ENCODE assay signal across 10 cellular contexts in genomic region chr1:66396212-66396890, GRCh38.
DNase-seq lines count a peak whose midpoint lies in the region; ATAC-seq and TF ChIP-seq lines count a peak whose summit lies in the region.
"Had no signal": no experiment of that assay in that cellular context is flagged by ENCODE, and none has a peak within 500 bp of the region (broad histone marks: within the 10 kb centered on the region; RNA-seq: fewer than 3 reads in every experiment).

No MANE protein-coding gene starts in this region.

- WGBS in upper lobe of left lung, 2 donors, result 76 to 80% methylated on average over 7 of the region's 7 CpGs
- 74 to 84% (median 81%) methylated on average over 7 of the region's 7 CpGs for WGBS in stomach, 5 donors

- H3K4me2 ChIP-seq in OCI-LY3 (ENCODE audit: low read length), result peak overlapping the region; percentile 86

- H3K4me3 ChIP-seq in left ventricle myocardium inferior, result no peak overlapping the region
- H3K4me3 ChIP-seq in OCI-LY3 (ENCODE audit: low read length), result peak overlapping the region; percentile 60
- no peak overlapping the region for H3K4me3 ChIP-seq in upper lobe of left lung
- no peak overlapping the region for H3K4me3 ChIP-seq in coronary artery
- no peak overlapping the region for H3K4me3 ChIP-seq in stomach

- TF ChIP-seq POLR2A in upper lobe of left lung (IDR thresholded peaks at IDR 0.05), result peak in 1 of 4 donors; percentile 19
- no peak for TF ChIP-seq POLR2A in stomach (IDR thresholded peaks at IDR 0.05)

- TF ChIP-seq CTCF in left ventricle myocardium inferior (IDR thresholded peaks at IDR 0.05; ENCODE audit: borderline replicate concordance) (no peak), OCI-LY3 (IDR thresholded peaks at IDR 0.05; ENCODE audit: low read depth, low read length) (no peak), upper lobe of left lung (IDR thresholded peaks at IDR 0.05) (no peak), coronary artery (IDR thresholded peaks at IDR 0.05) (no peak), stomach (IDR thresholded peaks at IDR 0.05) (no peak)

- H3K27me3 ChIP-seq in left ventricle myocardium inferior (ENCODE audit: low read depth) (no peaks in the 10 kb centered on the region), OCI-LY3 (ENCODE audit: low read depth, low read length) (no peaks in the 10 kb centered on the region), upper lobe of left lung (no peaks in the 10 kb centered on the region), stomach (no peaks in the 10 kb centered on the region)

- H4K20me1 ChIP-seq in OCI-LY3 (ENCODE audit: insufficient read depth, low read length), result no peaks in the 10 kb centered on the region

- intact Hi-C loops in left cardiac atrium (cut with DNase I), result no loop called here
- intact Hi-C loops in left ventricle myocardium inferior (cut with micrococcal nuclease), result no loop called here
- intact Hi-C loops in stomach (cut with DNase I; ENCODE audit: low total_unique reads), result no loop called here

- H3K27ac ChIP-seq in left ventricle myocardium inferior (replicated peaks) (no peak overlapping the region), OCI-LY3 (ENCODE audit: low read length) (peak overlapping the region; percentile 98), upper lobe of left lung (peak overlapping the region in 3 of 4 donors; percentile 14 to 56 (median 37)), coronary artery (no peak overlapping the region), stomach (peak overlapping the region in 2 of 5 donors; percentile 20 to 58)
- H3K27ac ChIP-seq: C4-2B had no signal

- H3K4me1 ChIP-seq in left ventricle myocardium inferior, result peaks cover 2% of the 10 kb centered on the region
- H3K4me1 ChIP-seq in OCI-LY3 (ENCODE audit: low read length), result peaks cover 81% of the 10 kb centered on the region
- H3K4me1 ChIP-seq in upper lobe of left lung, result peaks cover 3 to 8% (median 4%) of the 10 kb centered on the region in 4 donors
- peaks cover 0 to 20% (median 5%) of the 10 kb centered on the region in 4 donors for H3K4me1 ChIP-seq in stomach

- H2AFZ ChIP-seq in OCI-LY3 (ENCODE audit: low read depth, low read length), result no peak overlapping the region

- H3K79me2 ChIP-seq in OCI-LY3 (ENCODE audit: low read length), result no peaks in the 10 kb centered on the region

- peak overlapping the region; percentile 68 for H3K9ac ChIP-seq in OCI-LY3 (ENCODE audit: low read length)

- H3K9me3 ChIP-seq in left ventricle myocardium inferior (replicated peaks), result no peaks in the 10 kb centered on the region
- H3K9me3 ChIP-seq in OCI-LY3 (ENCODE audit: insufficient read depth, low read length), result no peaks in the 10 kb centered on the region
- H3K9me3 ChIP-seq in upper lobe of left lung, result no peaks in the 10 kb centered on the region
- no peaks in the 10 kb centered on the region for H3K9me3 ChIP-seq in stomach

- H3K36me3 ChIP-seq in left ventricle myocardium inferior (no peaks in the 10 kb centered on the region), OCI-LY3 (replicated peaks; ENCODE audit: low read depth, low read length) (no peaks in the 10 kb centered on the region), upper lobe of left lung (no peaks in the 10 kb centered on the region), stomach (no peaks in the 10 kb centered on the region)

- DNase-seq in left cardiac atrium (no peak), left ventricle myocardium inferior (no peak), upper lobe of left lung (no peak), coronary artery (ENCODE audit: low spot score) (no peak), stomach (no peak)
- DNase-seq: T-helper 9 cell had no signal

- TF ChIP-seq EP300 in upper lobe of left lung (IDR thresholded peaks at IDR 0.05), result no peak
- TF ChIP-seq EP300 in stomach (IDR thresholded peaks at IDR 0.05), result no peak

- peak; percentile 15 to 53 for ATAC-seq in left cardiac atrium
- peak; percentile 56 for ATAC-seq in HG02973 (IDR thresholded peaks at IDR 0.05; ENCODE audit: unreplicated experiment)
- ATAC-seq in upper lobe of left lung (ENCODE audit: low FRiP score in 2 of 2), result peak in 1 of 2 donors; percentile 61
- ATAC-seq in esophagus mucosa, result no peak

Comparison
In these comparisons a context has a peak if more than half of its experiments do, and no peak if none do; other contexts are left out.
1. H3K27ac ChIP-seq: peak in OCI-LY3 (single experiment) and upper lobe of left lung (3 of 4); none in left ventricle myocardium inferior (single experiment) and coronary artery (0 of 2).